Comparison of ENCODE assay signal across 12 cellular contexts in the genomic region with DNA sequence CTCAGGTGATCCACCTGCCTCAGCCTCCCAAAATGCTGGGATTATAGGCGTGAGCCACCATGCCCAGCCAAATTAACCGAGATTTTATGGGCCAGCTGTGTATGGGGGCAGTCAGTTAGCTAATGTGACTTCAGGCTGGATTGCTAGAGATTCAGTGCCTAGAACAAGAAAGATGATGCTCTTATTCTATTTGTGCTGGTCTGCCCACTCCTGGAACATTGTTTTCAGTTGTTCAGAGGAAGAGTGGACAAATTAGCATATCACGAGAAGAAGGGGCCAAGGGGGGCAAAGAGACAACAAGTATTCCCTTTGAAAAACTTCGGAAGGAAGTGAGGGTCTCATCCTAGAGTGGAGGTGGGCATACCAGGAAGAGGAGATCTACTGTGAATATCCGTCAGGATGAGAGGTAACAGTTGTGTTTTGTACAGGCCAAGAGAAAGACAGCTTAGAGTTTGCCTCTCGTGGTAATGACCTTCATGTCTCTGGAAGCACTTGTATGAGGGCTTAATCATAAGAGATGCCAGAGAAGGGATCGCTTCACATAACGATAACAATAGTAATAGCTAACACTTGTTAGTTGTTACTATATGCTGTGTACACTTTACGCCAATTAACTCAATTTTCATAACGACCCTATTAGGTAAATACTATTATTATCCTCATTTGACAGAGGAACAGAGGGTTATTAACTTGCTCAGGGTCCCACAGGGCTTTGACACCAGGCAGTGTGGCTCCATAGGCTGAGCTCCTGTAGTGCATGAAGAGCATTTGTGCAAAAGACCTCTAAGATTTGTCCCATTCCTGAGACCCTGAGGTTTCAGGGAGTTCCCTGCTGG.
A peak's percentile ranks its signal among the peaks of the same experiment; 100 is the strongest.
DNase-seq lines count a peak whose midpoint lies in the region; ATAC-seq and TF ChIP-seq lines count a peak whose summit lies in the region.
"Had no signal": no experiment of that assay in that cellular context is flagged by ENCODE, and none has a peak within 500 bp of the region (broad histone marks: within the 10 kb centered on the region; RNA-seq: fewer than 3 reads in every experiment).

No MANE protein-coding gene starts in this region.

- intact Hi-C loops in left ventricle myocardium inferior (cut with micrococcal nuclease), result no loop called here

- H3K9me3 ChIP-seq in left ventricle myocardium inferior (replicated peaks), result no peaks in the 10 kb centered on the region
- H3K9me3 ChIP-seq: BE2C, esophagus muscularis mucosa, prostate gland had no signal

- H3K4me3 ChIP-seq in left ventricle myocardium inferior, result no peak overlapping the region
- H3K4me3 ChIP-seq: esophagus muscularis mucosa, prostate gland had no signal

- no peak for TF ChIP-seq CTCF in left ventricle myocardium inferior (IDR thresholded peaks at IDR 0.05; ENCODE audit: borderline replicate concordance)

- no peaks in the 10 kb centered on the region for H3K36me3 ChIP-seq in left ventricle myocardium inferior
- H3K36me3 ChIP-seq: BE2C, esophagus muscularis mucosa, prostate gland had no signal

- no peaks in the 10 kb centered on the region for H3K27me3 ChIP-seq in left ventricle myocardium inferior (ENCODE audit: low read depth)
- H3K27me3 ChIP-seq: BE2C, esophagus muscularis mucosa had no signal

- peaks cover 51% of the 10 kb centered on the region for H3K4me1 ChIP-seq in left ventricle myocardium inferior
- H3K4me1 ChIP-seq: prostate gland had no signal

- peak overlapping the region; percentile 62 for H3K27ac ChIP-seq in left ventricle myocardium inferior (replicated peaks)
- H3K27ac ChIP-seq in substantia nigra (ENCODE audit: low read depth, low read length, poor library complexity, severe bottlenecking), result no peak overlapping the region
- H3K27ac ChIP-seq: prostate gland had no signal

- DNase-seq in DMS79 (lab: John Stamatoyannopoulos, UW) (peak; percentile 87), NCI-H2196 (lab: John Stamatoyannopoulos, UW; ENCODE audit: unreplicated experiment) (peak; percentile 32), left ventricle myocardium inferior (no peak), substantia nigra (lab: John Stamatoyannopoulos, UW) (no peak), DMS114 treated with DMSO at 0.1 percent for 48 hours (lab: John Stamatoyannopoulos, UW; ENCODE audit: unreplicated experiment) (no peak), NCI-H187 (lab: John Stamatoyannopoulos, UW) (no peak)
- DNase-seq in stimulated activated CD4-positive, alpha-beta T cell treated with anti-CD3 and anti-CD28 coated beads, Interleukin-1b, Interleukin-23, amount 100 ng/mL, for 48 hours, result no peak
- DNase-seq: activated CD8-positive, alpha-beta memory T cell treated with anti-CD3 and anti-CD28 coated beads, Interleukin-2, amount 10 ng/mL, durations not matched to agents 7 days and 5 days had no signal

- peak; percentile 3 for ATAC-seq in HG02642 (IDR thresholded peaks at IDR 0.05; ENCODE audit: poor library complexity, unreplicated experiment)
- ATAC-seq: activated CD8-positive, alpha-beta memory T cell treated with anti-CD3 and anti-CD28 coated beads, Interleukin-2, amount 10 ng/mL, durations not matched to agents 7 days and 5 days had no signal

Comparison
In these comparisons a context has a peak if more than half of its experiments do, and no peak if none do; other contexts are left out.
1. DNase-seq: peak in DMS79 (single experiment) and NCI-H2196 (single experiment); none in left ventricle myocardium inferior (single experiment), substantia nigra (0 of 49), DMS114 treated with DMSO at 0.1 percent for 48 hours (single experiment), NCI-H187 (0 of 2) and stimulated activated CD4-positive, alpha-beta T cell treated with anti-CD3 and anti-CD28 coated beads, Interleukin-1b, Interleukin-23, amount 100 ng/mL, for 48 hours (single experiment).